34 cellular contexts compared by ENCODE assay signal in the genomic region with DNA sequence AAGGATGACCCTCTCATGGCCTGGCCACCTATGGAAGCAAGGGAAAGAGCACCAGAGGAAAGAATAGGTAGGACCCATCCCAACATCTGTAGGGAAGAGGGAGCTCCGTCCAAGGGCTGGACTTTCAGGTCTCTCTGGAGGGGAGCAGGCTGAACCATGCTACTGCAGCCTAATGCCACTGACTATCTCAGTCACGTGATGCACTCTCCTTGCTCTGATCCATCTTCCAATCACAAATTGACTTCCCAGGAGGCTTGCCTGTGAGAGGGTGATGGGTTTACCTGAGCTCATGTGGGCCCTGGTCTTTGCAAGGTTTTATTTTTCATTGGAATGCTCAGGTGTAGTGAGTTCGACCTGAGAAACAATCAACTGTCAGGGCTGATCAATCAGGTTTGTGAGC.
"Had no signal": no experiment of that assay in that cellular context is flagged by ENCODE, and none has a peak within 500 bp of the region (broad histone marks: within the 10 kb centered on the region; RNA-seq: fewer than 3 reads in every experiment).

No MANE protein-coding gene starts in this region.

- H3K4me1 Mint-ChIP-seq: activated B cell treated with CpG ODN at 0.5 μM for 24 hours; activated T-helper 17 cell treated with anti-CD3 and anti-CD28 coated beads, Interleukin-2, amount 50 U/mL, for 72 hours; central memory CD8-positive, alpha-beta T cell; endodermal cell; T-helper 17 cell had no signal

- H3K4me3 ChIP-seq: coronary artery, dorsolateral prefrontal cortex, esophagus muscularis mucosa, gastrocnemius medialis had no signal

- H3K36me3 ChIP-seq: brain microvascular endothelial cell, esophagus muscularis mucosa, gastrocnemius medialis, WERI-Rb-1 had no signal

- FAIRE-seq: astrocyte, bronchial epithelial cell had no signal

- H3K36me3 Mint-ChIP-seq: activated naive CD8-positive, alpha-beta T cell had no signal

- H3K27ac ChIP-seq: brain microvascular endothelial cell, coronary artery, dorsolateral prefrontal cortex, esophagus muscularis mucosa, foreskin keratinocyte, gastrocnemius medialis, WERI-Rb-1 had no signal

- H3K27ac Mint-ChIP-seq: activated B cell treated with CpG ODN at 0.5 μM for 24 hours; activated CD8-positive, alpha-beta T cell treated with anti-CD3 and anti-CD28 coated beads for 36 hours; activated naive CD8-positive, alpha-beta T cell; activated T-helper 17 cell treated with anti-CD3 and anti-CD28 coated beads, Interleukin-2, amount 50 U/mL, for 72 hours; dendritic cell treated with granulocyte-macrophage colony-stimulating factor and Interleukin-4, amounts not matched to agents 40 ng/mL and 50 ng/mL, for 4 days; endodermal cell; T-helper 17 cell; T-helper 2 cell treated with Interferon-gamma antibody and Interleukin-4, amounts not matched to agents 5 μg/mL and 100 μg/mL, for 36 hours had no signal

- ATAC-seq: activated CD4-positive, CD25-positive, alpha-beta regulatory T cell treated with anti-CD3 and anti-CD28 coated beads, Interleukin-2, amount 50 U/mL, for 24 hours; activated CD8-positive, alpha-beta T cell treated with anti-CD3 and anti-CD28 coated beads for 36 hours; activated T-cell treated with anti-CD3 and anti-CD28 coated beads, Interleukin-2, amount 50 U/mL, for 4 hours; activated T-helper 17 cell treated with anti-CD3 and anti-CD28 coated beads, Interleukin-2, amount 50 U/mL, for 72 hours; foreskin keratinocyte; gastrocnemius medialis; T-helper 17 cell had no signal

- H3K27me3 ChIP-seq: brain microvascular endothelial cell, dorsolateral prefrontal cortex, esophagus muscularis mucosa, foreskin keratinocyte had no signal

- DNase-seq: activated B cell treated with CpG ODN at 0.5 μM for 24 hours; activated CD4-positive, alpha-beta T cell treated with anti-CD3 and anti-CD28 coated beads for 48 hours; activated CD4-positive, alpha-beta T cell treated with anti-CD3 and anti-CD28 coated beads, Interleukin-2, amount 50 U/mL, for 1 hour; activated CD4-positive, alpha-beta T cell treated with anti-CD3 and anti-CD28 coated beads, Interleukin-2, amount 50 U/mL, for 48 hours; activated CD8-positive, alpha-beta memory T cell treated with anti-CD3 and anti-CD28 coated beads for 24 hours; activated CD8-positive, alpha-beta T cell treated with anti-CD3 and anti-CD28 coated beads for 36 hours; activated effector memory CD4-positive, alpha-beta T cell treated with Interleukin-2 at 50 U/mL for 16 hours; activated gamma-delta T cell treated with Interleukin-2 at 50 U/mL for 16 hours; activated naive CD4-positive, alpha-beta T cell treated with anti-CD3 and anti-CD28 coated beads, Interleukin-2, amount 50 U/mL, for 16 hours; activated naive CD4-positive, alpha-beta T cell treated with Interleukin-2 at 50 U/mL for 16 hours; activated T-cell treated with anti-CD3 and anti-CD28 coated beads, Interleukin-2, amount 50 U/mL, for 4 hours; amniotic stem cell; anterior cingulate cortex; brain microvascular endothelial cell; dorsolateral prefrontal cortex; effector memory CD4-positive, alpha-beta T cell; endodermal cell; foreskin keratinocyte; gastrocnemius medialis; glutamatergic neuron; T-helper 1 cell; T-helper 17 cell; T1000; WERI-Rb-1 had no signal

- H3K4me1 ChIP-seq: esophagus muscularis mucosa, foreskin keratinocyte, gastrocnemius medialis had no signal

- H3K4me3 Mint-ChIP-seq: activated B cell treated with CpG ODN at 0.5 μM for 24 hours; activated CD8-positive, alpha-beta T cell treated with anti-CD3 and anti-CD28 coated beads for 36 hours; activated naive CD8-positive, alpha-beta T cell; activated T-cell treated with anti-CD3 and anti-CD28 coated beads, Interleukin-2, amount 50 U/mL, for 4 hours; activated T-helper 17 cell treated with anti-CD3 and anti-CD28 coated beads, Interleukin-2, amount 50 U/mL, for 72 hours; central memory CD8-positive, alpha-beta T cell; dendritic cell treated with granulocyte-macrophage colony-stimulating factor and Interleukin-4, amounts not matched to agents 40 ng/mL and 50 ng/mL, for 4 days; endodermal cell; T-helper 17 cell; T-helper 2 cell treated with Interferon-gamma antibody and Interleukin-4, amounts not matched to agents 5 μg/mL and 100 μg/mL, for 36 hours had no signal

- H3K9me3 ChIP-seq: gastrocnemius medialis had no signal

- H3K9me3 Mint-ChIP-seq: activated CD8-positive, alpha-beta T cell treated with anti-CD3 and anti-CD28 coated beads for 36 hours; activated T-cell treated with anti-CD3 and anti-CD28 coated beads, Interleukin-2, amount 50 U/mL, for 4 hours; activated T-helper 17 cell treated with anti-CD3 and anti-CD28 coated beads, Interleukin-2, amount 50 U/mL, for 72 hours; central memory CD8-positive, alpha-beta T cell; T-helper 2 cell treated with Interferon-gamma antibody and Interleukin-4, amounts not matched to agents 5 μg/mL and 100 μg/mL, for 36 hours had no signal
